Comparison of ENCODE assay signal across 15 cellular contexts in genomic region chr3:4498446-4498845, GRCh38. TPM values are rescaled to one million over a fixed set of nuclear protein-coding genes. Genes with fewer than 3 reads are reported as not detected.
DNase-seq lines count a peak whose midpoint lies in the region; ATAC-seq and TF ChIP-seq lines count a peak whose summit lies in the region.
"Had no signal": no experiment of that assay in that cellular context is flagged by ENCODE, and none has a peak within 500 bp of the region (broad histone marks: within the 10 kb centered on the region; RNA-seq: fewer than 3 reads in every experiment).

No MANE protein-coding gene starts in this region.

- H3K4me3 ChIP-seq in Loucy (ENCODE audit: low read length, poor library complexity, severe bottlenecking) (no peak overlapping the region), body of pancreas (no peak overlapping the region)
- H3K4me3 ChIP-seq: BLaER1, HAP-1 had no signal

- ATAC-seq in memory B cell (ENCODE audit: low read depth) (no peak), body of pancreas (no peak), HG03097 (IDR thresholded peaks at IDR 0.05; ENCODE audit: low FRiP score, unreplicated experiment) (no peak)

- no peak for TF ChIP-seq POLR2A in body of pancreas (IDR thresholded peaks at IDR 0.05)

- peak overlapping the region; percentile 23 for H3K4me2 ChIP-seq in Loucy (ENCODE audit: low read depth, low read length, poor library complexity, severe bottlenecking)
- H3K4me2 ChIP-seq: BLaER1 had no signal

- no peaks in the 10 kb centered on the region for H3K9me2 ChIP-seq in Loucy (replicated peaks; ENCODE audit: low read depth, low read length)

- no peak overlapping the region for H3K4me3 Mint-ChIP-seq in activated naive CD8-positive, alpha-beta T cell
- H3K4me3 Mint-ChIP-seq in activated naive CD8-positive, alpha-beta T cell treated with anti-CD3 and anti-CD28 coated beads for 36 hours: no peak overlapping the region
- no peak overlapping the region for H3K4me3 Mint-ChIP-seq in memory B cell

- peaks cover 12% of the 10 kb centered on the region for H3K36me3 Mint-ChIP-seq in activated naive CD8-positive, alpha-beta T cell
- peaks cover 26% of the 10 kb centered on the region for H3K36me3 Mint-ChIP-seq in activated naive CD8-positive, alpha-beta T cell treated with anti-CD3 and anti-CD28 coated beads for 36 hours
- H3K36me3 Mint-ChIP-seq in memory B cell: peaks cover 24% of the 10 kb centered on the region

- no peaks in the 10 kb centered on the region for H4K20me1 ChIP-seq in Loucy (ENCODE audit: insufficient read depth, low read length, poor library complexity, severe bottlenecking)
- H4K20me1 ChIP-seq: BLaER1 had no signal

- intact Hi-C loops in body of pancreas (cut with DNase I): no loop called here

- 64 to 71% methylated on average over 5 of the region's 5 CpGs for WGBS in body of pancreas, 2 donors

- peaks cover 80% of the 10 kb centered on the region for H3K79me2 ChIP-seq in Loucy (ENCODE audit: insufficient read depth, low read length)

- H3K27ac ChIP-seq in body of pancreas: no peak overlapping the region
- H3K27ac ChIP-seq: 22Rv1, BLaER1, HL-60 had no signal

- H3K27me3 ChIP-seq in Loucy (ENCODE audit: insufficient read depth, low read length, poor library complexity, severe bottlenecking) (no peaks in the 10 kb centered on the region), body of pancreas (no peaks in the 10 kb centered on the region)
- H3K27me3 ChIP-seq: BLaER1 had no signal

- H3K9ac ChIP-seq in Loucy (ENCODE audit: low read depth, low read length, poor library complexity, severe bottlenecking): no peak overlapping the region
- H3K9ac ChIP-seq: BLaER1 had no signal

- H3K9me3 ChIP-seq in Loucy (ENCODE audit: insufficient read depth, low read depth, low read length) (no peaks in the 10 kb centered on the region), body of pancreas (no peaks in the 10 kb centered on the region)
- H3K9me3 ChIP-seq: BLaER1, HAP-1 had no signal

- no peak for TF ChIP-seq CTCF in Loucy (conservative IDR thresholded peaks at IDR 0.05; ENCODE audit: low read length)
- TF ChIP-seq CTCF in body of pancreas (IDR thresholded peaks at IDR 0.05): no peak

- peaks cover 46% of the 10 kb centered on the region for H3K4me1 Mint-ChIP-seq in activated naive CD8-positive, alpha-beta T cell (ENCODE audit: low read depth)
- peaks cover 43% of the 10 kb centered on the region for H3K4me1 Mint-ChIP-seq in activated naive CD8-positive, alpha-beta T cell treated with anti-CD3 and anti-CD28 coated beads for 36 hours
- H3K4me1 Mint-ChIP-seq in memory B cell: peaks cover 48% of the 10 kb centered on the region

- no peaks in the 10 kb centered on the region for H3K27me3 Mint-ChIP-seq in activated naive CD8-positive, alpha-beta T cell
- no peaks in the 10 kb centered on the region for H3K27me3 Mint-ChIP-seq in activated naive CD8-positive, alpha-beta T cell treated with anti-CD3 and anti-CD28 coated beads for 36 hours
- no peaks in the 10 kb centered on the region for H3K27me3 Mint-ChIP-seq in memory B cell

- H3F3A ChIP-seq in Loucy (ENCODE audit: low read depth): no peaks in the 10 kb centered on the region

- H3K36me3 ChIP-seq in Loucy (ENCODE audit: insufficient read depth, low read length): peaks cover 3% of the 10 kb centered on the region; the same call in 1 of the 2 replicates
- no peaks in the 10 kb centered on the region for H3K36me3 ChIP-seq in body of pancreas (replicated peaks in 1 of 2; ENCODE audit: insufficient read depth in 1 of 2, low read depth in 2 of 2)
- H3K36me3 ChIP-seq: HAP-1 had no signal

- H2AFZ ChIP-seq in Loucy (ENCODE audit: low read length): no peak overlapping the region

- DNase-seq in activated naive CD8-positive, alpha-beta T cell treated with anti-CD3 and anti-CD28 coated beads for 36 hours: no peak
- no peak for DNase-seq in memory B cell (ENCODE audit: low spot score in 2 of 2)
- no peak for DNase-seq in body of pancreas
- no peak for DNase-seq in stimulated activated CD4-positive, alpha-beta T cell treated with anti-CD3 and anti-CD28 coated beads, Interleukin-4, amount 100 ng/mL, for 24 hours
- DNase-seq: Calu3, DMS 273 treated with DMSO at 0.1 percent for 48 hours, DND-41, GF-D8 had no signal

- no peaks in the 10 kb centered on the region for H3K9me3 Mint-ChIP-seq in activated naive CD8-positive, alpha-beta T cell (ENCODE audit: low read depth)
- no peaks in the 10 kb centered on the region for H3K9me3 Mint-ChIP-seq in activated naive CD8-positive, alpha-beta T cell treated with anti-CD3 and anti-CD28 coated beads for 36 hours
- H3K9me3 Mint-ChIP-seq in memory B cell: no peaks in the 10 kb centered on the region

- H3K4me1 ChIP-seq in Loucy (ENCODE audit: insufficient read depth, low read length, poor library complexity, severe bottlenecking) (peaks cover 44% of the 10 kb centered on the region), body of pancreas (peaks cover 14% of the 10 kb centered on the region)

- peak overlapping the region; percentile 64 for H3K27ac Mint-ChIP-seq in activated naive CD8-positive, alpha-beta T cell
- H3K27ac Mint-ChIP-seq in activated naive CD8-positive, alpha-beta T cell treated with anti-CD3 and anti-CD28 coated beads for 36 hours: no peak overlapping the region
- H3K27ac Mint-ChIP-seq in memory B cell: peak overlapping the region; percentile 56

RNA-seq across cellular contexts. Expression of gene ITPR1, which starts 5.3 kb away (rescaled TPM):
- 10 to 100 TPM; 58.4 to 59.5 TPM for total RNA-seq in activated naive CD8-positive, alpha-beta T cell treated with anti-CD3 and anti-CD28 coated beads for 36 hours
- total RNA-seq in body of pancreas: 10 to 100 TPM; 29.3 to 29.8 TPM

RNA-seq across cellular contexts. Expression of gene SUMF1, which starts 31.4 kb away (rescaled TPM):
- 1 to 10 TPM; 6.3 to 7.1 TPM for total RNA-seq in activated naive CD8-positive, alpha-beta T cell treated with anti-CD3 and anti-CD28 coated beads for 36 hours
- 10 to 100 TPM; 30.7 to 32.7 TPM for total RNA-seq in body of pancreas
